In genomic region chr2:148202237-148202636, GRCh38 we compare ENCODE assay signal across 8 cellular contexts.
"Had no signal": no experiment of that assay in that cellular context is flagged by ENCODE, and none has a peak within 500 bp of the region (broad histone marks: within the 10 kb centered on the region; RNA-seq: fewer than 3 reads in every experiment).

No MANE protein-coding gene starts in this region.

- H3K4me3 ChIP-seq: GM23248 had no signal

- H2AFZ ChIP-seq: GM23248 had no signal

- DNase-seq: GM23248, GOT3, H9, HCEC 1CT, KG1 had no signal

- H3K27ac Mint-ChIP-seq: IgD-negative memory B cell had no signal

- H3K4me1 Mint-ChIP-seq: IgD-negative memory B cell had no signal

- H3K27me3 Mint-ChIP-seq: IgD-negative memory B cell had no signal

- H3K4me3 Mint-ChIP-seq: H9 had no signal

- H3K9ac ChIP-seq: GM23248 had no signal

- H3K27ac ChIP-seq: GM23248, HL-60 had no signal

- FAIRE-seq: H54 had no signal
